In genomic region chr16:88556294-88556988, GRCh38 we compare ENCODE assay signal across 1 cellular context.
TF ChIP-seq lines count a peak whose summit lies in the region.

No MANE protein-coding gene starts in this region.

TF ChIP-seq in K562, 482 proteins besides CTCF, POLR2A, EP300 and RAD21 (continued from another document):
- TF ChIP-seq MCM5 (IDR thresholded peaks at IDR 0.05; ENCODE audit: low read depth) (no peak), ZNF407 (IDR thresholded peaks at IDR 0.05; ENCODE audit: low read depth) (no peak), CXXC5 (CRISPR knock-in tag; IDR thresholded peaks at IDR 0.05) (no peak), TRIM28 (IDR thresholded peaks at IDR 0.05) (peak; percentile 79), ZBTB12 (CRISPR knock-in tag; IDR thresholded peaks at IDR 0.05) (no peak), SNRNP70 (optimal IDR thresholded peaks at IDR 0.05; ENCODE audit: low read depth, low read length) (no peak), ZFP36 (IDR thresholded peaks at IDR 0.05; ENCODE audit: low read depth, low read length, partially characterized antibody) (peak; percentile 10), ZNF324 (CRISPR knock-in tag; IDR thresholded peaks at IDR 0.05) (no peak), SREBF1 (IDR thresholded peaks at IDR 0.05; ENCODE audit: borderline replicate concordance, low read depth, low read length) (no peak), TCF3 (CRISPR knock-in tag; IDR thresholded peaks at IDR 0.05) (no peak), ZNF280A (IDR thresholded peaks at IDR 0.05; ENCODE audit: low read depth, partially characterized antibody) (peak; percentile 48), CBX1 (IDR thresholded peaks at IDR 0.05; ENCODE audit: low read depth) (no peak; the same call in 1 of the 2 replicates), MECOM (CRISPR knock-in tag; IDR thresholded peaks at IDR 0.05) (no peak), ZNF561 (CRISPR knock-in tag; conservative IDR thresholded peaks at IDR 0.05) (no peak), USF2 (CRISPR knock-in tag; IDR thresholded peaks at IDR 0.05) (no peak), ZNF785 (CRISPR knock-in tag; IDR thresholded peaks at IDR 0.05) (no peak), YY1 (IDR thresholded peaks at IDR 0.05; ENCODE audit: borderline replicate concordance in 1 of 3, control insufficient read depth in 1 of 3, extremely low read depth in 1 of 3, insufficient read depth in 3 of 3, insufficient read length in 1 of 3, insufficient replicate concordance in 2 of 3, low read depth in 1 of 3, low read length in 2 of 3) (peak in 1 of 3 experiments; percentile 26), ZNF507 (tag; conservative IDR thresholded peaks at IDR 0.05) (no peak), PKNOX1 (IDR thresholded peaks at IDR 0.05) (no peak), ZNF212 (CRISPR knock-in tag; IDR thresholded peaks at IDR 0.05) (no peak), ZNF318 (IDR thresholded peaks at IDR 0.05; ENCODE audit: borderline replicate concordance in 1 of 2, low read depth in 1 of 2) (no peak), ZNF740 (CRISPR knock-in tag; IDR thresholded peaks at IDR 0.05) (peak; percentile 75), ZNF740 (tag; IDR thresholded peaks at IDR 0.05) (no peak), BMI1 (IDR thresholded peaks at IDR 0.05; ENCODE audit: low read length) (no peak), RHOXF2B (CRISPR knock-in tag; conservative IDR thresholded peaks at IDR 0.05) (no peak), ARID1B (IDR thresholded peaks at IDR 0.05) (no peak), FOXK2 (conservative IDR thresholded peaks at IDR 0.05 in 1 of 2, IDR thresholded peaks at IDR 0.05 in 1 of 2; ENCODE audit: low read depth in 2 of 2) (no peak), ZNF41 (CRISPR knock-in tag; conservative IDR thresholded peaks at IDR 0.05) (no peak), SREBF2 (CRISPR knock-in tag; IDR thresholded peaks at IDR 0.05) (no peak)
TF ChIP-seq in K562: peak in this region for 7.
